2 cellular contexts compared by ENCODE assay signal in genomic region chr15:53716909-53717878, GRCh38.
TF ChIP-seq lines count a peak whose summit lies in the region.

No MANE protein-coding gene starts in this region.

TF ChIP-seq in HCT116, 20 proteins besides CTCF, POLR2A, EP300 and RAD21 (continued from another document):
- TF ChIP-seq SP1 (IDR thresholded peaks at IDR 0.05; ENCODE audit: low read depth) = no peak
- TF ChIP-seq CEBPB (IDR thresholded peaks at IDR 0.05; ENCODE audit: low read depth) = no peak
- TF ChIP-seq SIN3A (IDR thresholded peaks at IDR 0.05; ENCODE audit: low read depth) = no peak
TF ChIP-seq in HCT116: peak in this region for 0.

TF ChIP-seq in SK-N-SH treated with all-trans-retinoic acid at 6 μM for 48 hours, 23 proteins besides CTCF, POLR2A, EP300 and RAD21 (continued from another document):
- no peak for TF ChIP-seq PATZ1 (CRISPR knock-in tag; IDR thresholded peaks at IDR 0.05; ENCODE audit: borderline replicate concordance)
- no peak for TF ChIP-seq POU6F1 (CRISPR knock-in tag; IDR thresholded peaks at IDR 0.05; ENCODE audit: borderline replicate concordance, low read depth)
